ENCODE assay signal across 11 cellular contexts in the genomic region with DNA sequence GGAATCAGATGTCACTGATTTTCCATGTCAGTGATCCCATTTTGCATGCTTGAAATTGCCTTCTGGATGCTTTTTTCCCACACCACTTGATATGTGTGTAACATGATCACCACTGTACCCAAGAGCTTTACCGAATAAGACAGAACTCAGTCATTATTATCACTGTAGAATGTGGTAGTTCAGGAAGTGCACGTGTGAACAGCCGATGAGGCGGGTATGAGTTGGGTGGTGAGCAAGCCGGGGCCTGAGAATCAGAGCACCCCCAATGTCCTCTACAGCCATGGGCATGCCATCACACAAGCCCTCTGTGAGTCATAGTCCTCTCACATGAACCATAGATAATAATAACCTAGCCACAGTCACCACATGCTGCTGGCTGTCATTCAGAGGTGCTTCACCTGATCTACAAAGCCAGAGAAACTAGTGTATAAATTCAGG.
DNase-seq lines count a peak whose midpoint lies in the region; ATAC-seq and TF ChIP-seq lines count a peak whose summit lies in the region.
"Had no signal": no experiment of that assay in that cellular context is flagged by ENCODE, and none has a peak within 500 bp of the region (broad histone marks: within the 10 kb centered on the region; RNA-seq: fewer than 3 reads in every experiment).

No MANE protein-coding gene starts in this region.

- no peaks in the 10 kb centered on the region for H3K4me1 Mint-ChIP-seq in activated T-helper 17 cell treated with anti-CD3 and anti-CD28 coated beads, Interleukin-2, amount 50 U/mL, for 72 hours

- H3K27ac Mint-ChIP-seq in activated T-helper 17 cell treated with anti-CD3 and anti-CD28 coated beads, Interleukin-2, amount 50 U/mL, for 72 hours: no peak overlapping the region

- CTCF ChIA-PET in RWPE1 (lab: Yijun Ruan, JAX): interaction anchor here (0.6 kb wide), 1 partner anchor 415 kb away, joined by 3 read pairs; no protein-coding TSS in a partner anchor

- in situ Hi-C loops in ACHN (cut with HindIII; ENCODE audit: low pct_ligation_motif_present, low pct_unique_long_range_greater_than_20kb, low sequenced_read_pairs): no loop called here

- H3K27ac ChIP-seq in RWPE1: peak overlapping the region; percentile 45
- H3K27ac ChIP-seq: BLaER1 had no signal

- ATAC-seq in GM19452 (IDR thresholded peaks at IDR 0.05; ENCODE audit: unreplicated experiment) (peak; percentile 80), GM19328 (IDR thresholded peaks at IDR 0.05; ENCODE audit: unreplicated experiment) (no peak), HG02840 (IDR thresholded peaks at IDR 0.05; ENCODE audit: low FRiP score, unreplicated experiment) (no peak)
- ATAC-seq in activated T-helper 17 cell treated with anti-CD3 and anti-CD28 coated beads, Interleukin-2, amount 50 U/mL, for 72 hours (replicated peaks): no peak

- peaks cover 12% of the 10 kb centered on the region for H3K9me3 Mint-ChIP-seq in activated T-helper 17 cell treated with anti-CD3 and anti-CD28 coated beads, Interleukin-2, amount 50 U/mL, for 72 hours

- DNase-seq in ACHN (peak; percentile 4), HPDE6-E6E7 (ENCODE audit: extremely low spot score) (peak; percentile 83), RWPE1 (ENCODE audit: low spot score) (peak; percentile 87), SW 1271 (lab: John Stamatoyannopoulos, UW) (no peak)
- DNase-seq: activated CD8-positive, alpha-beta memory T cell treated with anti-CD3 and anti-CD28 coated beads, Interleukin-2, amount 50 U/mL, for 4 hours; hypothalamus had no signal

- no peak overlapping the region for H3K4me3 Mint-ChIP-seq in activated T-helper 17 cell treated with anti-CD3 and anti-CD28 coated beads, Interleukin-2, amount 50 U/mL, for 72 hours

- no peaks in the 10 kb centered on the region for H3K27me3 Mint-ChIP-seq in activated T-helper 17 cell treated with anti-CD3 and anti-CD28 coated beads, Interleukin-2, amount 50 U/mL, for 72 hours

- no peaks in the 10 kb centered on the region for H3K36me3 Mint-ChIP-seq in activated T-helper 17 cell treated with anti-CD3 and anti-CD28 coated beads, Interleukin-2, amount 50 U/mL, for 72 hours (ENCODE audit: low read depth)

- POLR2A ChIA-PET in RWPE1 (lab: Yijun Ruan, JAX; ENCODE audit: low non-redundant PET): no interaction called here

- no peak for TF ChIP-seq CTCF in RWPE1 (conservative IDR thresholded peaks at IDR 0.05; ENCODE audit: low read depth)

Comparison
In these comparisons a context has a peak if more than half of its experiments do, and no peak if none do; other contexts are left out.
1. DNase-seq: peak in ACHN (single experiment), HPDE6-E6E7 (single experiment) and RWPE1 (single experiment); none in SW 1271 (0 of 2).